1 cellular context compared by ENCODE assay signal in genomic region chr5:88807327-88807726, GRCh38.
TF ChIP-seq lines count a peak whose summit lies in the region.

No MANE protein-coding gene starts in this region.

TF ChIP-seq in K562, 482 proteins besides CTCF, POLR2A, EP300 and RAD21 (continued from another document):
- TF ChIP-seq, protein P1, sequence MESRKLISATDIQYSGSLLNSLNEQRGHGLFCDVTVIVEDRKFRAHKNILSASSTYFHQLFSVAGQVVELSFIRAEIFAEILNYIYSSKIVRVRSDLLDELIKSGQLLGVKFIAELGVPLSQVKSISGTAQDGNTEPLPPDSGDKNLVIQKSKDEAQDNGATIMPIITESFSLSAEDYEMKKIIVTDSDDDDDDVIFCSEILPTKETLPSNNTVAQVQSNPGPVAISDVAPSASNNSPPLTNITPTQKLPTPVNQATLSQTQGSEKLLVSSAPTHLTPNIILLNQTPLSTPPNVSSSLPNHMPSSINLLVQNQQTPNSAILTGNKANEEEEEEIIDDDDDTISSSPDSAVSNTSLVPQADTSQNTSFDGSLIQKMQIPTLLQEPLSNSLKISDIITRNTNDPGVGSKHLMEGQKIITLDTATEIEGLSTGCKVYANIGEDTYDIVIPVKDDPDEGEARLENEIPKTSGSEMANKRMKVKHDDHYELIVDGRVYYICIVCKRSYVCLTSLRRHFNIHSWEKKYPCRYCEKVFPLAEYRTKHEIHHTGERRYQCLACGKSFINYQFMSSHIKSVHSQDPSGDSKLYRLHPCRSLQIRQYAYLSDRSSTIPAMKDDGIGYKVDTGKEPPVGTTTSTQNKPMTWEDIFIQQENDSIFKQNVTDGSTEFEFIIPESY (CRISPR knock-in tag; IDR thresholded peaks at IDR 0.05): 0 out of 2 replicates have a peak, but pooled peaks have one; percentile 38
- TF ChIP-seq ZBTB40 (IDR thresholded peaks at IDR 0.05): peak; percentile 62
- TF ChIP-seq ZBTB40 (CRISPR knock-in tag; IDR thresholded peaks at IDR 0.05): no peak
